In the genomic region with DNA sequence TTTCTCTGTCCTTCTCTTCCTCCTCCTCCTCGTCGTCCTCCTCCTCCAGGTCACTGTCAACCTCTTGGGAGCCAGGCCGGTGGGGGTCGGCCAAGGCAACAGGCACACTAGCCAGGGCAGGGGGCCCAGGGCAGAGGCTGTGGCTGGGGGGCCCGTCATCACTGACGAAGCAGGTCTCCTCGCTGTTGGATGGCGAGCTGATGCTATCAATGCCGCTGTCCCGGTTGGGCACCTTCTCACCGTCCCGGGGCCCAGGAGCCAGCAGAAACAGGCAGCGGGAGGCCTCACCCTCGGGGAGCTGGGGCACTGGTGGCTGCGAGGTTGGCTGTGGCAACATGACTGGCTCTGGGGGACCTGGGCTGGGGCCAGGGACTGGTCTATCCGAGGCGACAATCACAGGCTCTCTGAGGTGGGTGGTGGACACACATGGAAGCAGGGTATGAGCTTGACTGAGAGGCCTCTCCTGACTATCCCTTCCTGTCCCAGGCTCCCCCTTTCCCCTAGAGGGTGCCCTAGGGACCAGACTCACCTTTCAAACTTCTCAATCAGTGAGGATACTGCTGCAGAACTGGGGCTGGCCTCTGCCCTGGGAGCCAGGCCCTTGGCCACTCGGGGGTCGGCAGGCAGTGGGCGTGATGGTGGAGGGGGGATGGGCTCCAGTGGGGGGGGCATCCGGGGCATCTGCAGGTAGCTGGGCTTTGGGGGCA, we compare ENCODE assay signal across 36 cellular contexts. TPM values are rescaled to one million over a fixed set of nuclear protein-coding genes. Genes with fewer than 3 reads are reported as not detected.
"Had no signal": no experiment of that assay in that cellular context is flagged by ENCODE, and none has a peak within 500 bp of the region (broad histone marks: within the 10 kb centered on the region; RNA-seq: fewer than 3 reads in every experiment).

No MANE protein-coding gene starts in this region.

- H3K27ac Mint-ChIP-seq: activated B cell treated with CpG ODN at 0.5 μM for 24 hours; activated CD4-positive, alpha-beta memory T cell treated with anti-CD3 and anti-CD28 coated beads for 36 hours; activated CD4-positive, alpha-beta T cell treated with anti-CD3 and anti-CD28 coated beads, Interleukin-2, amount 10 ng/mL, durations not matched to agents 24 days and 14 days; activated CD8-positive, alpha-beta T cell treated with anti-CD3 and anti-CD28 coated beads for 36 hours; activated naive CD4-positive, alpha-beta T cell treated with anti-CD3 and anti-CD28 coated beads for 36 hours; activated naive CD4-positive, alpha-beta T cell treated with anti-CD3 and anti-CD28 coated beads, Interleukin-2, amount 50 U/mL, for 72 hours; activated naive CD8-positive, alpha-beta T cell treated with anti-CD3 and anti-CD28 coated beads for 36 hours; activated T-cell treated with anti-CD3 and anti-CD28 coated beads, Interleukin-2, amount 50 U/mL, for 72 hours; activated T-helper 1 cell treated with anti-CD3 and anti-CD28 coated beads, Interleukin-12 subunit alpha, Interleukin-12 subunit beta, Interleukin-2, Interleukin-4 antibody, amounts not matched to agents 30 ng/mL and 10 ng/mL and 1 ng/mL, durations not matched to agents 14 hours and 24 hours and 36 hours; activated T-helper 17 cell treated with anti-CD3 and anti-CD28 coated beads, Interleukin-2, amount 50 U/mL, for 72 hours; brain; T-helper 2 cell treated with Interferon-gamma antibody and Interleukin-4, amounts not matched to agents 5 μg/mL and 100 μg/mL, for 36 hours had no signal

- H3K4me3 Mint-ChIP-seq: activated B cell treated with CpG ODN at 0.5 μM for 24 hours; activated CD4-positive, alpha-beta memory T cell treated with anti-CD3 and anti-CD28 coated beads for 36 hours; activated CD4-positive, alpha-beta T cell treated with anti-CD3 and anti-CD28 coated beads, Interleukin-2, amount 10 ng/mL, durations not matched to agents 24 days and 14 days; activated CD8-positive, alpha-beta T cell treated with anti-CD3 and anti-CD28 coated beads for 36 hours; activated naive CD4-positive, alpha-beta T cell treated with anti-CD3 and anti-CD28 coated beads for 36 hours; activated naive CD8-positive, alpha-beta T cell treated with anti-CD3 and anti-CD28 coated beads for 36 hours; activated T-cell treated with anti-CD3 and anti-CD28 coated beads, Interleukin-2, amount 50 U/mL, for 4 hours; activated T-cell treated with anti-CD3 and anti-CD28 coated beads, Interleukin-2, amount 50 U/mL, for 72 hours; activated T-helper 1 cell treated with anti-CD3 and anti-CD28 coated beads, Interleukin-12 subunit alpha, Interleukin-12 subunit beta, Interleukin-2, Interleukin-4 antibody, amounts not matched to agents 30 ng/mL and 10 ng/mL and 1 ng/mL, durations not matched to agents 14 hours and 24 hours and 36 hours; activated T-helper 17 cell treated with anti-CD3 and anti-CD28 coated beads, Interleukin-2, amount 50 U/mL, for 72 hours; brain; central memory CD8-positive, alpha-beta T cell; T-helper 2 cell treated with Interferon-gamma antibody and Interleukin-4, amounts not matched to agents 5 μg/mL and 100 μg/mL, for 36 hours had no signal

- H3K4me1 ChIP-seq: adrenal gland, ascending aorta had no signal

- H3K27me3 ChIP-seq: adrenal gland, ascending aorta, cardiac muscle cell had no signal

- H3K9me3 ChIP-seq: adrenal gland, ascending aorta had no signal

- FAIRE-seq: bronchial epithelial cell, TTC549 had no signal

- H3K9me3 Mint-ChIP-seq: activated B cell treated with CpG ODN at 0.5 μM for 24 hours; activated CD4-positive, alpha-beta memory T cell treated with anti-CD3 and anti-CD28 coated beads for 36 hours; activated CD4-positive, alpha-beta T cell treated with anti-CD3 and anti-CD28 coated beads, Interleukin-2, amount 10 ng/mL, durations not matched to agents 24 days and 14 days; activated CD8-positive, alpha-beta T cell treated with anti-CD3 and anti-CD28 coated beads for 36 hours; activated naive CD4-positive, alpha-beta T cell treated with anti-CD3 and anti-CD28 coated beads for 36 hours; activated naive CD4-positive, alpha-beta T cell treated with anti-CD3 and anti-CD28 coated beads, Interleukin-2, amount 50 U/mL, for 72 hours; activated naive CD8-positive, alpha-beta T cell treated with anti-CD3 and anti-CD28 coated beads for 36 hours; activated T-cell treated with anti-CD3 and anti-CD28 coated beads, Interleukin-2, amount 50 U/mL, for 4 hours; activated T-cell treated with anti-CD3 and anti-CD28 coated beads, Interleukin-2, amount 50 U/mL, for 72 hours; activated T-helper 1 cell treated with anti-CD3 and anti-CD28 coated beads, Interleukin-12 subunit alpha, Interleukin-12 subunit beta, Interleukin-2, Interleukin-4 antibody, amounts not matched to agents 30 ng/mL and 10 ng/mL and 1 ng/mL, durations not matched to agents 14 hours and 24 hours and 36 hours; activated T-helper 17 cell treated with anti-CD3 and anti-CD28 coated beads, Interleukin-2, amount 50 U/mL, for 72 hours; brain; central memory CD8-positive, alpha-beta T cell; T-helper 2 cell treated with Interferon-gamma antibody and Interleukin-4, amounts not matched to agents 5 μg/mL and 100 μg/mL, for 36 hours had no signal

- DNase-seq: activated B cell treated with CpG ODN at 0.5 μM for 24 hours; activated CD4-positive, alpha-beta memory T cell treated with anti-CD3 and anti-CD28 coated beads for 36 hours; activated CD4-positive, alpha-beta T cell treated with anti-CD3 and anti-CD28 coated beads for 4 hours; activated CD4-positive, alpha-beta T cell treated with anti-CD3 and anti-CD28 coated beads, Interleukin-2, amount 10 ng/mL, durations not matched to agents 24 days and 14 days; activated CD4-positive, alpha-beta T cell treated with anti-CD3 and anti-CD28 coated beads, Interleukin-2, amount 50 U/mL, for 1 hour; activated CD4-positive, alpha-beta T cell treated with anti-CD3 and anti-CD28 coated beads, Interleukin-2, amount 50 U/mL, for 4 hours; activated CD4-positive, CD25-positive, alpha-beta regulatory T cell treated with anti-CD3 and anti-CD28 coated beads, Interleukin-2, amount 50 U/mL, for 72 hours; activated CD8-positive, alpha-beta memory T cell treated with anti-CD3 and anti-CD28 coated beads, Interleukin-2, amount 50 U/mL, for 4 hours; activated CD8-positive, alpha-beta T cell treated with anti-CD3 and anti-CD28 coated beads for 36 hours; activated effector memory CD4-positive, alpha-beta T cell treated with anti-CD3 and anti-CD28 coated beads, Interleukin-2, amount 50 U/mL, for 16 hours; activated gamma-delta T cell treated with Interleukin-2 at 50 U/mL for 16 hours; activated naive CD4-positive, alpha-beta T cell; activated naive CD4-positive, alpha-beta T cell treated with anti-CD3 and anti-CD28 coated beads for 36 hours; activated naive CD4-positive, alpha-beta T cell treated with anti-CD3 and anti-CD28 coated beads, Interleukin-2, amount 50 U/mL, for 16 hours; activated naive CD8-positive, alpha-beta T cell treated with anti-CD3 and anti-CD28 coated beads for 36 hours; activated T-cell treated with anti-CD3 and anti-CD28 coated beads for 4 hours; activated T-cell treated with anti-CD3 and anti-CD28 coated beads, Interleukin-2, amount 50 U/mL, for 1 hour; activated T-cell treated with anti-CD3 and anti-CD28 coated beads, Interleukin-2, amount 50 U/mL, for 4 hours; activated T-cell treated with anti-CD3 and anti-CD28 coated beads, Interleukin-2, amount 50 U/mL, for 72 hours; adrenal gland; amniotic stem cell; caudate nucleus; cerebellar nuclear complex; T-helper 2 cell; T-helper 9 cell had no signal

- H3K4me3 ChIP-seq: adrenal gland, ascending aorta, cardiac muscle cell had no signal

- ATAC-seq: activated CD8-positive, alpha-beta T cell treated with anti-CD3 and anti-CD28 coated beads for 36 hours; activated naive CD4-positive, alpha-beta T cell treated with anti-CD3 and anti-CD28 coated beads, Interleukin-2, amount 50 U/mL, for 72 hours; activated T-cell treated with anti-CD3 and anti-CD28 coated beads, Interleukin-2, amount 50 U/mL, for 4 hours; activated T-cell treated with anti-CD3 and anti-CD28 coated beads, Interleukin-2, amount 50 U/mL, for 72 hours; activated T-helper 17 cell treated with anti-CD3 and anti-CD28 coated beads, Interleukin-2, amount 50 U/mL, for 72 hours had no signal

- H3K36me3 ChIP-seq: cardiac muscle cell had no signal

- H3K36me3 Mint-ChIP-seq: activated CD4-positive, alpha-beta memory T cell treated with anti-CD3 and anti-CD28 coated beads for 36 hours; activated naive CD4-positive, alpha-beta T cell treated with anti-CD3 and anti-CD28 coated beads, Interleukin-2, amount 50 U/mL, for 72 hours; activated naive CD8-positive, alpha-beta T cell treated with anti-CD3 and anti-CD28 coated beads for 36 hours had no signal

- H3K4me1 Mint-ChIP-seq: activated B cell treated with CpG ODN at 0.5 μM for 24 hours; activated CD4-positive, alpha-beta T cell treated with anti-CD3 and anti-CD28 coated beads, Interleukin-2, amount 10 ng/mL, durations not matched to agents 24 days and 14 days; activated naive CD8-positive, alpha-beta T cell treated with anti-CD3 and anti-CD28 coated beads for 36 hours; activated T-helper 17 cell treated with anti-CD3 and anti-CD28 coated beads, Interleukin-2, amount 50 U/mL, for 72 hours; brain; central memory CD8-positive, alpha-beta T cell had no signal

- H3K27me3 Mint-ChIP-seq: activated B cell treated with CpG ODN at 0.5 μM for 24 hours; activated CD4-positive, alpha-beta memory T cell treated with anti-CD3 and anti-CD28 coated beads for 36 hours; activated CD4-positive, alpha-beta T cell treated with anti-CD3 and anti-CD28 coated beads, Interleukin-2, amount 10 ng/mL, durations not matched to agents 24 days and 14 days; activated CD8-positive, alpha-beta T cell treated with anti-CD3 and anti-CD28 coated beads for 36 hours; activated naive CD8-positive, alpha-beta T cell treated with anti-CD3 and anti-CD28 coated beads for 36 hours; activated T-helper 17 cell treated with anti-CD3 and anti-CD28 coated beads, Interleukin-2, amount 50 U/mL, for 72 hours; brain; central memory CD8-positive, alpha-beta T cell had no signal

- H3K27ac ChIP-seq: adrenal gland, ascending aorta, cardiac muscle cell, VCaP had no signal

RNA-seq across cellular contexts. Expression of gene FGD1, which starts 25.8 kb away (rescaled TPM):
- total RNA-seq: activated B cell treated with CpG ODN at 0.5 μM for 24 hours had no signal
